8 cellular contexts compared by ENCODE assay signal in the genomic region with DNA sequence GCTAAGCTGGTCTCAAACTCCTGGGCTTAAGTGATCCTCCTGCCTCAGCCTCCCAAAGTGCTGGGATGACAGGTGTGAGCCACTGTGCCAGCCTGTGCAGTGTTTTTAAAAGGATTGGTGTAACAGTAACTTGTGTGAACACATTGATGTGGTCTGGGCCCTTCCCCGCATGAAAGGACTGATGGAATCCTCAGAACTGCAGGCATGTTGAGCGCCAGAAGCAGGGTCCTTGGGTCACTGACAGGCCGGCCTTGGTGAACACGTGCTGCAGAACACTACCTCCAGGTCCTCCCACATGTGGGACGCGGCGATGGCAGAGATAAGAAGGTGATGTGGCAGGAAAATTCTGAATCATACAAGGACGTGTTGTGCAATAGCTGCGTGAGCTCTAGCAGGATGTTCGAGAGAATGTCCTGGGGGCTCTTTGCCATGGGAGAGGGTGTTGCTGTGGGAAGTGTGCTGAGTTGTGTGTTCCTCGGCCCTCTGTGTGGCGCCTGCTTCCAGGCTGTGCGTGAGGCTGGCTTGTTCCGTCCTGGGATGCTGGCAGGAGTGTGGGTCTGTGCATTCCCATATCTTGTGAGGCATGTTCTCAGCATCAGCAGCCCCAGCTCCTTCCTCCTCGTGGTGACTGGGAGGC.
DNase-seq lines count a peak whose midpoint lies in the region; ATAC-seq and TF ChIP-seq lines count a peak whose summit lies in the region.

No MANE protein-coding gene starts in this region.

- no peaks in the 10 kb centered on the region for H3K9me3 ChIP-seq in T-helper 17 cell (ENCODE audit: control insufficient read depth, low read length, poor library complexity, severe bottlenecking)
- no peaks in the 10 kb centered on the region for H3K9me3 ChIP-seq in fibroblast of lung (ENCODE audit: control insufficient read depth, insufficient read depth, low read depth, low read length)
- H3K9me3 ChIP-seq in sigmoid colon, result no peaks in the 10 kb centered on the region
- no peaks in the 10 kb centered on the region for H3K9me3 ChIP-seq in CD4-positive, alpha-beta T cell (ENCODE audit: control insufficient read depth, low read length)

- H3K27ac ChIP-seq in fibroblast of lung (ENCODE audit: insufficient read depth, low read length) (peak overlapping the region; percentile 47), sigmoid colon (no peak overlapping the region)
- no peak overlapping the region for H3K27ac ChIP-seq in CD4-positive, alpha-beta T cell (ENCODE audit: low read depth, low read length)

- H3K36me3 Mint-ChIP-seq in T-helper 17 cell (ENCODE audit: low read depth), result peaks cover 3% of the 10 kb centered on the region
- peaks cover 27% of the 10 kb centered on the region for H3K36me3 Mint-ChIP-seq in CD4-positive, alpha-beta T cell (ENCODE audit: low read depth)

- H3K4me3 ChIP-seq in fibroblast of lung (replicated peaks in 1 of 4; ENCODE audit: control extremely low read depth in 1 of 4, insufficient read depth in 1 of 4, low read depth in 3 of 4, low read length in 4 of 4), result no peak overlapping the region
- H3K4me3 ChIP-seq in sigmoid colon, result no peak overlapping the region

- no peak for TF ChIP-seq EP300 in sigmoid colon (IDR thresholded peaks at IDR 0.05)

- H3K4me1 ChIP-seq in fibroblast of lung (ENCODE audit: control insufficient read depth, extremely low read depth, insufficient read depth, low read length) (peaks cover 3% of the 10 kb centered on the region), sigmoid colon (no peaks in the 10 kb centered on the region)

- POLR2A ChIA-PET in CD4-positive, alpha-beta T cell (lab: Charles Lee), result no interaction called here

- WGBS in sigmoid colon, 2 donors, result 69 to 83% methylated on average over 15 of the region's 15 CpGs

- no peak for TF ChIP-seq CTCF in fibroblast of lung (conservative IDR thresholded peaks at IDR 0.05 in 1 of 2, IDR thresholded peaks at IDR 0.05 in 1 of 2; ENCODE audit: low read depth in 1 of 2, low read length in 2 of 2)
- TF ChIP-seq CTCF in sigmoid colon (IDR thresholded peaks at IDR 0.05), result no peak
- no peak for TF ChIP-seq CTCF in CD4-positive, alpha-beta T cell (IDR thresholded peaks at IDR 0.05)

- DNase-seq in H4 (ENCODE audit: low spot score), result peak; percentile 95
- no peak for DNase-seq in T-helper 17 cell
- peak; percentile 76 to 91 for DNase-seq in fibroblast of lung (ENCODE audit: low read depth in 2 of 2)
- peak; percentile 42 for DNase-seq in sigmoid colon
- no peak for DNase-seq in CD4-positive, alpha-beta T cell

- H3K27me3 ChIP-seq in fibroblast of lung (ENCODE audit: control insufficient read depth, insufficient read depth, low read length) (no peaks in the 10 kb centered on the region), sigmoid colon (no peaks in the 10 kb centered on the region)
- H3K27me3 ChIP-seq in CD4-positive, alpha-beta T cell (ENCODE audit: control insufficient read depth, insufficient read depth, low read length), result no peaks in the 10 kb centered on the region

- TF ChIP-seq POLR2A in sigmoid colon (IDR thresholded peaks at IDR 0.05), result no peak

- H2AFZ ChIP-seq in fibroblast of lung (ENCODE audit: low read length), result no peak overlapping the region

- H3K4me2 ChIP-seq in fibroblast of lung (ENCODE audit: extremely low read depth, insufficient read depth, low read length), result no peak overlapping the region

- peaks cover 13% of the 10 kb centered on the region for H3K4me1 Mint-ChIP-seq in T-helper 17 cell
- peaks cover 24% of the 10 kb centered on the region for H3K4me1 Mint-ChIP-seq in CD4-positive, alpha-beta T cell (ENCODE audit: low read depth)

- peak overlapping the region; percentile 83 for H3K27ac Mint-ChIP-seq in T-helper 17 cell
- H3K27ac Mint-ChIP-seq in CD4-positive, alpha-beta T cell, result no peak overlapping the region

- intact Hi-C loops in sigmoid colon (cut with DNase I), result no loop called here
- intact Hi-C loops in CD4-positive, alpha-beta T cell (cut with DNase I, micrococcal nuclease), result no loop called here

- no peaks in the 10 kb centered on the region for H3K9me3 Mint-ChIP-seq in CD4-positive, alpha-beta T cell

- H3K4me3 Mint-ChIP-seq in T-helper 17 cell, result no peak overlapping the region
- H3K4me3 Mint-ChIP-seq in CD4-positive, alpha-beta T cell, result no peak overlapping the region

- CTCF ChIA-PET in CD4-positive, alpha-beta T cell (lab: Charles Lee), result no interaction called here

- H4K20me1 ChIP-seq in fibroblast of lung (ENCODE audit: control insufficient read depth, extremely low read depth, insufficient read depth, low read length), result no peaks in the 10 kb centered on the region

- no peaks in the 10 kb centered on the region for H3K27me3 Mint-ChIP-seq in T-helper 17 cell
- no peaks in the 10 kb centered on the region for H3K27me3 Mint-ChIP-seq in CD4-positive, alpha-beta T cell

- ATAC-seq in T-helper 17 cell (peak; percentile 33), HG03097 (IDR thresholded peaks at IDR 0.05; ENCODE audit: low FRiP score, unreplicated experiment) (no peak), HG03439 (IDR thresholded peaks at IDR 0.05; ENCODE audit: unreplicated experiment) (no peak), GM18907 (IDR thresholded peaks at IDR 0.05; ENCODE audit: unreplicated experiment) (no peak)
- ATAC-seq in CD4-positive, alpha-beta T cell (ENCODE audit: poor library complexity), result no peak

- H3K9ac ChIP-seq in fibroblast of lung (ENCODE audit: insufficient read depth, low read length), result no peak overlapping the region

- H3K79me2 ChIP-seq in fibroblast of lung (ENCODE audit: control insufficient read depth, insufficient read depth, low read length), result peaks cover 7% of the 10 kb centered on the region

- H3K36me3 ChIP-seq in fibroblast of lung (ENCODE audit: control insufficient read depth, insufficient read depth, low read length), result peaks cover 12% of the 10 kb centered on the region
- peaks cover 0 to 59% (median 21%) of the 10 kb centered on the region in 4 donors for H3K36me3 ChIP-seq in sigmoid colon

Comparison
In these comparisons a context has a peak if more than half of its experiments do, and no peak if none do; other contexts are left out.
1. DNase-seq: peak in H4 (single experiment), fibroblast of lung (2 of 2) and sigmoid colon (single experiment); none in T-helper 17 cell (0 of 3) and CD4-positive, alpha-beta T cell (0 of 10).